In the genomic region with DNA sequence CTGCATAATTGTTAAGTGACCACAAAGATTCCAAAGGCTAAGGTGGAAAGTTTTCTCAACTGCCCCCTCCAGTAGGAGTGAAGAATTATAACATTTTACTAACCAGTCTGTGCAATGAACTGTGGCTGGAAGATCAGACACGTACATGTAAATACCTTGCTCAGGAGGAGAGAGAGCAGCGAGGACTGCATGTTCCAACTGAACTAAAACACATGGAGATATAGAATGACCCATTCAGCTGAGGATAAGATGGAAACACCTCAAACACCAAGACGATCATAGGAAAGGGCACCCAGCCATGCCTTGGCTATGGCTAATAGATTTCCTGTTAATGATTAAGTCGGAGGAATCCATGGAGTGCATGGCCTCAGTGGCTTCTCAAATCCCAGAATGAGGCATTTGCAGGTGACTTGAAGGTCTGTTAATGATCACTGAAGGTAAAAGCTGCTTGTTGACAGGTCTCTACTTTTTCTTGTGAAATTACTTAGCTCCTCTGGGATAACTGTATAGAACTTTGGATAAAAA, we compare ENCODE assay signal across 15 cellular contexts.
A peak's percentile ranks its signal among the peaks of the same experiment; 100 is the strongest.
DNase-seq lines count a peak whose midpoint lies in the region; ATAC-seq and TF ChIP-seq lines count a peak whose summit lies in the region.
"Had no signal": no experiment of that assay in that cellular context is flagged by ENCODE, and none has a peak within 500 bp of the region (broad histone marks: within the 10 kb centered on the region; RNA-seq: fewer than 3 reads in every experiment).

No MANE protein-coding gene starts in this region.

- DNase-seq in DMS53 (lab: John Stamatoyannopoulos, UW) (peak; percentile 34), DMS53 treated with DMSO at 0.1 percent for 48 hours (lab: John Stamatoyannopoulos, UW; ENCODE audit: unreplicated experiment) (no peak), hepatocyte (ENCODE audit: low spot score) (peak; percentile 38), right lobe of liver (no peak), stomach (peak; percentile 29), NCI-H187 (lab: John Stamatoyannopoulos, UW) (no peak), AG08396 (ENCODE audit: low spot score) (no peak), OCI-M1 (lab: John Stamatoyannopoulos, UW) (no peak)
- DNase-seq: 8988T, NCI-H1930, NCI-H446 had no signal

- H3K79me2 ChIP-seq in hepatocyte, result no peaks in the 10 kb centered on the region

- TF ChIP-seq POLR2A in right lobe of liver (IDR thresholded peaks at IDR 0.05) (no peak), stomach (IDR thresholded peaks at IDR 0.05) (no peak)

- no peaks in the 10 kb centered on the region for H3K36me3 ChIP-seq in hepatocyte (replicated peaks; ENCODE audit: insufficient read depth, low read depth)
- no peaks in the 10 kb centered on the region for H3K36me3 ChIP-seq in right lobe of liver
- H3K36me3 ChIP-seq in stomach, result no peaks in the 10 kb centered on the region
- H3K36me3 ChIP-seq: HAP-1 had no signal

- no peak overlapping the region for H2AFZ ChIP-seq in hepatocyte

- H3K27ac ChIP-seq in hepatocyte (no peak overlapping the region), right lobe of liver (no peak overlapping the region), stomach (no peak overlapping the region)
- H3K27ac ChIP-seq: C4-2B, SK-N-MC had no signal

- no peaks in the 10 kb centered on the region for H3K9me2 ChIP-seq in hepatocyte (replicated peaks; ENCODE audit: insufficient read depth)

- no peak for TF ChIP-seq CTCF in hepatocyte (IDR thresholded peaks at IDR 0.05; ENCODE audit: poor library complexity)
- TF ChIP-seq CTCF in right lobe of liver (IDR thresholded peaks at IDR 0.05), result no peak
- no peak for TF ChIP-seq CTCF in stomach (IDR thresholded peaks at IDR 0.05)

- peaks cover 4% of the 10 kb centered on the region for H3K4me1 ChIP-seq in hepatocyte (ENCODE audit: insufficient read depth)
- H3K4me1 ChIP-seq in right lobe of liver, result no peaks in the 10 kb centered on the region
- H3K4me1 ChIP-seq in stomach, result peaks cover 0 to 3% (median 0%) of the 10 kb centered on the region in 4 donors
- H3K4me1 ChIP-seq: HAP-1 had no signal

- H3K4me3 ChIP-seq in hepatocyte (no peak overlapping the region), right lobe of liver (no peak overlapping the region), stomach (no peak overlapping the region)
- H3K4me3 ChIP-seq: HAP-1, SK-N-MC had no signal

- TF ChIP-seq EP300 in stomach (IDR thresholded peaks at IDR 0.05), result no peak

- H4K20me1 ChIP-seq in hepatocyte (ENCODE audit: insufficient read depth, poor library complexity, severe bottlenecking), result no peaks in the 10 kb centered on the region

- no peak overlapping the region for H3K4me2 ChIP-seq in hepatocyte

- WGBS in hepatocyte (ENCODE audit: low lambda C conversion rate, missing lambda C conversion rate), result 56% methylated on average over 4 of the region's 4 CpGs
- WGBS in right lobe of liver (ENCODE audit: insufficient coverage, low coverage, low lambda C conversion rate, missing lambda C conversion rate), result 23% methylated on average over 4 of the region's 4 CpGs
- 30 to 60% (median 41%) methylated on average over 4 of the region's 4 CpGs for WGBS in stomach, 5 donors

- peak in 3 of 4 donors; percentile 30 to 49 (median 43) for ATAC-seq in right lobe of liver
- ATAC-seq: Right ventricle myocardium inferior had no signal

- H3K9me3 ChIP-seq in hepatocyte (ENCODE audit: low read depth), result no peaks in the 10 kb centered on the region
- H3K9me3 ChIP-seq in right lobe of liver, result no peaks in the 10 kb centered on the region
- H3K9me3 ChIP-seq in stomach, result no peaks in the 10 kb centered on the region
- H3K9me3 ChIP-seq: HAP-1 had no signal

- intact Hi-C loops in right lobe of liver (cut with DNase I) (no loop called here), stomach (cut with DNase I; ENCODE audit: low total_unique reads) (no loop called here)

- H3K27me3 ChIP-seq in hepatocyte, result no peaks in the 10 kb centered on the region
- no peaks in the 10 kb centered on the region for H3K27me3 ChIP-seq in right lobe of liver
- no peaks in the 10 kb centered on the region for H3K27me3 ChIP-seq in stomach

Comparison
In these comparisons a context has a peak if more than half of its experiments do, and no peak if none do; other contexts are left out.
1. DNase-seq: peak in DMS53 (single experiment), hepatocyte (single experiment) and stomach (single experiment); none in DMS53 treated with DMSO at 0.1 percent for 48 hours (single experiment), right lobe of liver (0 of 3), NCI-H187 (0 of 2), AG08396 (single experiment) and OCI-M1 (single experiment).